ENCODE assay signal across 15 cellular contexts in genomic region chr1:24126023-24126671, GRCh38. TPM values are rescaled to one million over a fixed set of nuclear protein-coding genes. Genes with fewer than 3 reads are reported as not detected.
A peak's percentile ranks its signal among the peaks of the same experiment; 100 is the strongest.
DNase-seq lines count a peak whose midpoint lies in the region; ATAC-seq, FAIRE-seq and TF ChIP-seq lines count a peak whose summit lies in the region.
"Had no signal": no experiment of that assay in that cellular context is flagged by ENCODE, and none has a peak within 500 bp of the region (broad histone marks: within the 10 kb centered on the region; RNA-seq: fewer than 3 reads in every experiment).

No MANE protein-coding gene starts in this region.

- ATAC-seq in psoas muscle: peak; percentile 84 to 91 (median 90)

- H3K9me3 ChIP-seq in psoas muscle: no peaks in the 10 kb centered on the region
- H3K9me3 ChIP-seq: ovary had no signal

- H3K4me3 ChIP-seq in psoas muscle: no peak overlapping the region
- H3K4me3 ChIP-seq: lung, ovary had no signal

- H3K4me1 ChIP-seq in psoas muscle: peaks cover 12% of the 10 kb centered on the region

- WGBS in psoas muscle, 3 donors: 11 to 17% (median 14%) methylated on average over 6 of the region's 6 CpGs

- peak overlapping the region; percentile 37 for H3K27ac ChIP-seq in RWPE1
- peak overlapping the region; percentile 82 for H3K27ac ChIP-seq in psoas muscle
- H3K27ac ChIP-seq: ovary had no signal

- intact Hi-C loops in psoas muscle (cut with DNase I): no loop called here

- CTCF ChIA-PET in RWPE1 (lab: Yijun Ruan, JAX): no interaction called here

- peak; percentile 21 for DNase-seq in NCI-H82 (lab: John Stamatoyannopoulos, UW)
- DNase-seq in NCI-H82 treated with DMSO at 0.1 percent for 48 hours (lab: John Stamatoyannopoulos, UW; ENCODE audit: unreplicated experiment): no peak
- no peak for DNase-seq in RWPE1 (ENCODE audit: low spot score)
- peak; percentile 47 for DNase-seq in foreskin melanocyte
- DNase-seq in psoas muscle: peak in 1 of 2 donors; percentile 77
- no peak for DNase-seq in D721Med (ENCODE audit: insufficient read length, low spot score)
- DNase-seq in NCI-H146 treated with DMSO at 0.1 percent for 48 hours (lab: John Stamatoyannopoulos, UW; ENCODE audit: unreplicated experiment): no peak
- no peak for DNase-seq in KG1 (lab: John Stamatoyannopoulos, UW)
- DNase-seq: activated CD4-positive, alpha-beta T cell treated with anti-CD3 and anti-CD28 coated beads, Interleukin-2, amount 50 U/mL, for 4 hours; effector memory CD4-positive, alpha-beta T cell; NCI-H2227 treated with DMSO at 0.1 percent for 48 hours; ovary had no signal

- TF ChIP-seq CTCF in RWPE1 (conservative IDR thresholded peaks at IDR 0.05; ENCODE audit: low read depth): no peak
- no peak for TF ChIP-seq CTCF in psoas muscle (IDR thresholded peaks at IDR 0.05)
- TF ChIP-seq CTCF in D721Med (IDR thresholded peaks at IDR 0.05; ENCODE audit: insufficient read depth, missing control alignments): no peak

- no peak for FAIRE-seq in D721Med (lab: Jason Lieb, UNC)
- FAIRE-seq: A204.1 had no signal

- no peaks in the 10 kb centered on the region for H3K36me3 ChIP-seq in psoas muscle (ENCODE audit: insufficient read depth in 1 of 2, low read depth in 1 of 2)
- H3K36me3 ChIP-seq: ovary had no signal

- POLR2A ChIA-PET in RWPE1 (lab: Yijun Ruan, JAX; ENCODE audit: low non-redundant PET): no interaction called here

- H3K27me3 ChIP-seq in psoas muscle (ENCODE audit: insufficient read depth in 3 of 3, low read length in 2 of 3): no peaks in the 10 kb centered on the region
- H3K27me3 ChIP-seq: ovary had no signal

RNA-seq across cellular contexts. Expression of gene MYOM3, which starts 14.2 kb away (rescaled TPM):
- total RNA-seq in psoas muscle: 100 to 1,000 TPM; 130 to 505 (median 308) TPM
- polyA plus RNA-seq in psoas muscle: 100 to 1,000 TPM in 2 of 3 donors, 10 to 100 TPM in 1; 86.7 to 152 (median 122) TPM
- total RNA-seq: activated T-helper 2 cell treated with anti-CD3 and anti-CD28 coated beads, Interferon-gamma antibody, Interleukin-2, Interleukin-4, amounts not matched to agents 10 μg/mL and 5 μg/mL and 100 μg/mL, durations not matched to agents 14 hours and 24 hours and 36 hours had no signal

RNA-seq across cellular contexts. Expression of gene IL22RA1, which starts 16.8 kb away (rescaled TPM):
- total RNA-seq in psoas muscle: under 1 TPM in 3 of 4 donors, not detected in 1; 0.08 to 0.19 (median 0.13) TPM
- polyA plus RNA-seq in psoas muscle: under 1 TPM in 1 of 3 donors, not detected in 2; 0.26 TPM
- total RNA-seq: activated T-helper 2 cell treated with anti-CD3 and anti-CD28 coated beads, Interferon-gamma antibody, Interleukin-2, Interleukin-4, amounts not matched to agents 10 μg/mL and 5 μg/mL and 100 μg/mL, durations not matched to agents 14 hours and 24 hours and 36 hours had no signal

Comparison
In these comparisons a context has a peak if more than half of its experiments do, and no peak if none do; other contexts are left out.
1. DNase-seq: peak in NCI-H82 (single experiment) and foreskin melanocyte (single experiment); none in NCI-H82 treated with DMSO at 0.1 percent for 48 hours (single experiment), RWPE1 (single experiment), D721Med (single experiment), NCI-H146 treated with DMSO at 0.1 percent for 48 hours (single experiment) and KG1 (single experiment).